In genomic region chr16:27204232-27204915, GRCh38 we compare ENCODE assay signal across 8 cellular contexts.
DNase-seq lines count a peak whose midpoint lies in the region; ATAC-seq lines count a peak whose summit lies in the region.

No MANE protein-coding gene starts in this region.

- peak overlapping the region; percentile 86 to 96 (median 93) for H3K9ac ChIP-seq in BLaER1 treated with 17β-estradiol and CSF1 and Interleukin-3, amounts not matched to agents 10 nM and 100 nM
- H3K9ac ChIP-seq in HUES48 (ENCODE audit: low read depth, low read length) (peak overlapping the region; percentile 93), adipocyte (ENCODE audit: low read length) (peak overlapping the region; percentile 97)

- no peaks in the 10 kb centered on the region for H4K20me1 ChIP-seq in BLaER1 treated with 17β-estradiol and CSF1 and Interleukin-3, amounts not matched to agents 10 nM and 100 nM

- H3K9me3 ChIP-seq in BLaER1 treated with 17β-estradiol and CSF1 and Interleukin-3, amounts not matched to agents 10 nM and 100 nM (replicated peaks in 1 of 11) = peaks cover 0 to 15% (median 0%) of the 10 kb centered on the region in 11 experiments; a peak in 6 of 22 replicates
- H3K9me3 ChIP-seq in HUES48 (ENCODE audit: control insufficient read depth, insufficient read depth, low read length) (no peaks in the 10 kb centered on the region), adipocyte (ENCODE audit: control insufficient read depth, low read length) (no peaks in the 10 kb centered on the region)

- 0 out of 22 replicates have a peak, but pooled peaks cover 0 to 5% (median 0%) of the 10 kb centered on the region in 11 experiments for H3K36me3 ChIP-seq in BLaER1 treated with 17β-estradiol and CSF1 and Interleukin-3, amounts not matched to agents 10 nM and 100 nM
- H3K36me3 ChIP-seq in HUES48 (ENCODE audit: control insufficient read depth, insufficient read depth, low read length) (no peaks in the 10 kb centered on the region), adipocyte (ENCODE audit: control insufficient read depth, insufficient read depth, low read length, severe bottlenecking) (no peaks in the 10 kb centered on the region)

- in situ Hi-C loops in KBM-7 (cut with MboI; ENCODE audit: low pct_unique_long_range_greater_than_20kb, low sequenced_read_pairs) = no loop called here

- H3K4me3 ChIP-seq in BLaER1 treated with 17β-estradiol and CSF1 and Interleukin-3, amounts not matched to agents 10 nM and 100 nM = peak overlapping the region; percentile 55 to 75 (median 66)
- peak overlapping the region; percentile 82 for H3K4me3 ChIP-seq in HUES48 (ENCODE audit: low read depth, low read length)
- H3K4me3 ChIP-seq in adipocyte (ENCODE audit: low read length) = peak overlapping the region; percentile 91

- peak overlapping the region; percentile 81 to 98 (median 95) for H3K4me2 ChIP-seq in BLaER1 treated with 17β-estradiol and CSF1 and Interleukin-3, amounts not matched to agents 10 nM and 100 nM

- H3K27me3 ChIP-seq in BLaER1 treated with 17β-estradiol and CSF1 and Interleukin-3, amounts not matched to agents 10 nM and 100 nM = no peaks in the 10 kb centered on the region
- no peaks in the 10 kb centered on the region for H3K27me3 ChIP-seq in HUES48 (ENCODE audit: control insufficient read depth, insufficient read depth, low read length)
- H3K27me3 ChIP-seq in adipocyte (replicated peaks; ENCODE audit: control insufficient read depth, insufficient read depth, low read length) = no peaks in the 10 kb centered on the region

- peaks cover 48 to 82% (median 75%) of the 10 kb centered on the region in 10 experiments for H3K4me1 ChIP-seq in BLaER1 treated with 17β-estradiol and CSF1 and Interleukin-3, amounts not matched to agents 10 nM and 100 nM
- H3K4me1 ChIP-seq in HUES48 (ENCODE audit: control insufficient read depth, insufficient read depth, low read length) = peaks cover 4% of the 10 kb centered on the region; the same call in 1 of the 2 replicates
- peaks cover 16% of the 10 kb centered on the region for H3K4me1 ChIP-seq in adipocyte (ENCODE audit: control insufficient read depth, insufficient read depth, low read length)

- DNase-seq in adipocyte (ENCODE audit: low read depth) (no peak), iPS-NIHi7 (ENCODE audit: extremely low spot score) (peak; percentile 53), substantia nigra (lab: John Stamatoyannopoulos, UW) (peak in 7 of 49 donors; percentile 48 to 71 (median 63)), HPDE6-E6E7 (ENCODE audit: extremely low spot score) (no peak), KBM-7 (no peak)

- peak overlapping the region; percentile 89 to 99 (median 95) for H3K27ac ChIP-seq in BLaER1 treated with 17β-estradiol and CSF1 and Interleukin-3, amounts not matched to agents 10 nM and 100 nM
- H3K27ac ChIP-seq in HUES48 (ENCODE audit: low read depth, low read length) (peak overlapping the region; percentile 96), substantia nigra (ENCODE audit: low read depth, low read length, poor library complexity, severe bottlenecking) (peak overlapping the region; percentile 85)

- ATAC-seq in GM21447 (IDR thresholded peaks at IDR 0.05; ENCODE audit: unreplicated experiment) = no peak
